2 cellular contexts compared by ENCODE assay signal in the genomic region with DNA sequence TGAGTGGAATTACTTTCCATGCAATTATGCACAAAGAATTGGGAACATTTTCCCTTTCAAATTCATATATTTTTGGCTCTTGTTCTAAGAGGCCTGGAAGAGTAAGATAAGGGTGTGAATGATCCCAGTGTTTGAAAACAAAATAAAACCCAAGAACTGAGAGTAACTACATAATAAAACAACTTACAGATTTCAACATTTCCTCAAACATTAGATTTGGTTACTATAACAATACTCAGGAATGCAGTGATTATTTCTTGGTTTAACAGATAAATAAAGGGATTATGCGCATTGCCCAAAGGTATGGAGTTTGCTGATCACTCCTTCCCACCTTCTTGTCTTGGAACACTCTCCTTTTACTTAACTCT.
TF ChIP-seq lines count a peak whose summit lies in the region.

No MANE protein-coding gene starts in this region.

TF ChIP-seq in HepG2, 621 proteins besides CTCF, POLR2A, EP300 and RAD21 (continues in another document):
- TF ChIP-seq, protein P1, sequence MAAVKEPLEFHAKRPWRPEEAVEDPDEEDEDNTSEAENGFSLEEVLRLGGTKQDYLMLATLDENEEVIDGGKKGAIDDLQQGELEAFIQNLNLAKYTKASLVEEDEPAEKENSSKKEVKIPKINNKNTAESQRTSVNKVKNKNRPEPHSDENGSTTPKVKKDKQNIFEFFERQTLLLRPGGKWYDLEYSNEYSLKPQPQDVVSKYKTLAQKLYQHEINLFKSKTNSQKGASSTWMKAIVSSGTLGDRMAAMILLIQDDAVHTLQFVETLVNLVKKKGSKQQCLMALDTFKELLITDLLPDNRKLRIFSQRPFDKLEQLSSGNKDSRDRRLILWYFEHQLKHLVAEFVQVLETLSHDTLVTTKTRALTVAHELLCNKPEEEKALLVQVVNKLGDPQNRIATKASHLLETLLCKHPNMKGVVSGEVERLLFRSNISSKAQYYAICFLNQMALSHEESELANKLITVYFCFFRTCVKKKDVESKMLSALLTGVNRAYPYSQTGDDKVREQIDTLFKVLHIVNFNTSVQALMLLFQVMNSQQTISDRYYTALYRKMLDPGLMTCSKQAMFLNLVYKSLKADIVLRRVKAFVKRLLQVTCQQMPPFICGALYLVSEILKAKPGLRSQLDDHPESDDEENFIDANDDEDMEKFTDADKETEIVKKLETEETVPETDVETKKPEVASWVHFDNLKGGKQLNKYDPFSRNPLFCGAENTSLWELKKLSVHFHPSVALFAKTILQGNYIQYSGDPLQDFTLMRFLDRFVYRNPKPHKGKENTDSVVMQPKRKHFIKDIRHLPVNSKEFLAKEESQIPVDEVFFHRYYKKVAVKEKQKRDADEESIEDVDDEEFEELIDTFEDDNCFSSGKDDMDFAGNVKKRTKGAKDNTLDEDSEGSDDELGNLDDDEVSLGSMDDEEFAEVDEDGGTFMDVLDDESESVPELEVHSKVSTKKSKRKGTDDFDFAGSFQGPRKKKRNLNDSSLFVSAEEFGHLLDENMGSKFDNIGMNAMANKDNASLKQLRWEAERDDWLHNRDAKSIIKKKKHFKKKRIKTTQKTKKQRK (IDR thresholded peaks at IDR 0.05; ENCODE audit: low read length), result no peak
- TF ChIP-seq POGZ (CRISPR knock-in tag; IDR thresholded peaks at IDR 0.05) (no peak), MIXL1 (CRISPR knock-in tag; IDR thresholded peaks at IDR 0.05) (no peak), ZNF253 (CRISPR knock-in tag; IDR thresholded peaks at IDR 0.05; ENCODE audit: borderline replicate concordance) (no peak), CC2D1A (CRISPR knock-in tag; IDR thresholded peaks at IDR 0.05) (no peak), ZNF557 (CRISPR knock-in tag; IDR thresholded peaks at IDR 0.05) (no peak), MATR3 (CRISPR knock-in tag; IDR thresholded peaks at IDR 0.05) (no peak), KDM2A (CRISPR knock-in tag; IDR thresholded peaks at IDR 0.05; ENCODE audit: borderline replicate concordance, low read depth) (no peak), ELF4 (CRISPR knock-in tag; IDR thresholded peaks at IDR 0.05; ENCODE audit: borderline replicate concordance) (no peak), KLF6 (CRISPR knock-in tag; IDR thresholded peaks at IDR 0.05) (no peak), ZEB1 (IDR thresholded peaks at IDR 0.05; ENCODE audit: insufficient replicate concordance, low read depth) (no peak), POLR2AphosphoS2 (IDR thresholded peaks at IDR 0.05; ENCODE audit: low read depth, low read length) (no peak), SP2 (CRISPR knock-in tag; IDR thresholded peaks at IDR 0.05) (no peak), AHR (CRISPR knock-in tag; IDR thresholded peaks at IDR 0.05) (no peak)
- TF ChIP-seq, protein P2, sequence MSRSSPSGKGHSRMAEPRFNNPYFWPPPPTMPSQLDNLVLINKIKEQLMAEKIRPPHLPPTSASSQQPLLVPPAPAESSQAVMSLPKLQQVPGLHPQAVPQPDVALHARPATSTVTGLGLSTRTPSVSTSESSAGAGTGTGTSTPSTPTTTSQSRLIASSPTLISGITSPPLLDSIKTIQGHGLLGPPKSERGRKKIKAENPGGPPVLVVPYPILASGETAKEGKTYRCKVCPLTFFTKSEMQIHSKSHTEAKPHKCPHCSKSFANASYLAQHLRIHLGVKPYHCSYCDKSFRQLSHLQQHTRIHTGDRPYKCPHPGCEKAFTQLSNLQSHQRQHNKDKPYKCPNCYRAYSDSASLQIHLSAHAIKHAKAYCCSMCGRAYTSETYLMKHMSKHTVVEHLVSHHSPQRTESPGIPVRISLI (CRISPR knock-in tag; IDR thresholded peaks at IDR 0.05; ENCODE audit: borderline replicate concordance), result no peak
- TF ChIP-seq, protein P3, sequence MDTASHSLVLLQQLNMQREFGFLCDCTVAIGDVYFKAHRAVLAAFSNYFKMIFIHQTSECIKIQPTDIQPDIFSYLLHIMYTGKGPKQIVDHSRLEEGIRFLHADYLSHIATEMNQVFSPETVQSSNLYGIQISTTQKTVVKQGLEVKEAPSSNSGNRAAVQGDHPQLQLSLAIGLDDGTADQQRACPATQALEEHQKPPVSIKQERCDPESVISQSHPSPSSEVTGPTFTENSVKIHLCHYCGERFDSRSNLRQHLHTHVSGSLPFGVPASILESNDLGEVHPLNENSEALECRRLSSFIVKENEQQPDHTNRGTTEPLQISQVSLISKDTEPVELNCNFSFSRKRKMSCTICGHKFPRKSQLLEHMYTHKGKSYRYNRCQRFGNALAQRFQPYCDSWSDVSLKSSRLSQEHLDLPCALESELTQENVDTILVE (CRISPR knock-in tag; IDR thresholded peaks at IDR 0.05), result no peak
- TF ChIP-seq, protein P4, sequence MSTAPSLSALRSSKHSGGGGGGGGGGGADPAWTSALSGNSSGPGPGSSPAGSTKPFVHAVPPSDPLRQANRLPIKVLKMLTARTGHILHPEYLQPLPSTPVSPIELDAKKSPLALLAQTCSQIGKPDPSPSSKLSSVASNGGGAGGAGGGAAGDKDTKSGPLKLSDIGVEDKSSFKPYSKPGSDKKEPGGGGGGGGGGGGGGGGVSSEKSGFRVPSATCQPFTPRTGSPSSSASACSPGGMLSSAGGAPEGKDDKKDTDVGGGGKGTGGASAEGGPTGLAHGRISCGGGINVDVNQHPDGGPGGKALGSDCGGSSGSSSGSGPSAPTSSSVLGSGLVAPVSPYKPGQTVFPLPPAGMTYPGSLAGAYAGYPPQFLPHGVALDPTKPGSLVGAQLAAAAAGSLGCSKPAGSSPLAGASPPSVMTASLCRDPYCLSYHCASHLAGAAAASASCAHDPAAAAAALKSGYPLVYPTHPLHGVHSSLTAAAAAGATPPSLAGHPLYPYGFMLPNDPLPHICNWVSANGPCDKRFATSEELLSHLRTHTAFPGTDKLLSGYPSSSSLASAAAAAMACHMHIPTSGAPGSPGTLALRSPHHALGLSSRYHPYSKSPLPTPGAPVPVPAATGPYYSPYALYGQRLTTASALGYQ (CRISPR knock-in tag; IDR thresholded peaks at IDR 0.05), result no peak

TF ChIP-seq in endothelial cell of umbilical vein, 7 proteins besides CTCF, POLR2A, EP300 and RAD21 (continued from another document):
- TF ChIP-seq JUN (IDR thresholded peaks at IDR 0.05; ENCODE audit: borderline replicate concordance, insufficient read depth, insufficient read length, low read depth), result no peak
- TF ChIP-seq FOS (IDR thresholded peaks at IDR 0.05; ENCODE audit: borderline replicate concordance, insufficient read depth, low read length), result no peak
